In the genomic region with DNA sequence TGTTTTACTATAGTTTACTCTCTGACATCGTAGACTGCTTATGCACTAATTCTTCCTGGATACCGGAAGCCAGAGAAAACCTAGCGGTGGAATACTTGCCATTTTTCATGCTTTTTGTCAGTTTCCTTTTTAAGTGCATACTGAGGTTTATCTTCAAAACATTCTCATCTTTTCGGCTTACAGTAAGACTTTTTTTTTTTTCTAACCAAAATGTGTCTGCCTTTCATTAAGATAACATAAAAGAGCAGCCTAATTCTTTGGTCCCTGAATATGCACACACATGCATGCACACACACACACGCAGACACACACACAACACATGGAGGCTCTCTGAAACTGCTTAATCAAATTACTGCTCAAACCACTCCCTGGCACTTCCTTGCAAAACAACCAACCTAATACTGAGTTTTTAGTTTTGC, we compare ENCODE assay signal across 8 cellular contexts. TPM values are rescaled to one million over a fixed set of nuclear protein-coding genes. Genes with fewer than 3 reads are reported as not detected.
A peak's percentile ranks its signal among the peaks of the same experiment; 100 is the strongest.
DNase-seq lines count a peak whose midpoint lies in the region; ATAC-seq and TF ChIP-seq lines count a peak whose summit lies in the region.

No MANE protein-coding gene starts in this region.

- peaks cover 9 to 15% of the 10 kb centered on the region in 2 donors for H3K4me1 ChIP-seq in duodenal mucosa (ENCODE audit: control insufficient read depth in 1 of 2, insufficient read depth in 2 of 2, low read length in 2 of 2)
- H3K4me1 ChIP-seq in neural progenitor cell: peaks cover 8% of the 10 kb centered on the region

- H3K9me3 Mint-ChIP-seq in neural progenitor cell: peaks cover 3% of the 10 kb centered on the region

- peaks cover 10% of the 10 kb centered on the region for H3K36me3 Mint-ChIP-seq in neural progenitor cell

- DNase-seq in G401 (ENCODE audit: low spot score) (peak; percentile 4), NCI-H82 treated with DMSO at 0.1 percent for 48 hours (lab: John Stamatoyannopoulos, UW; ENCODE audit: unreplicated experiment) (peak; percentile 1), neural progenitor cell (ENCODE audit: low spot score) (no peak), activated gamma-delta T cell (lab: John Stamatoyannopoulos, UW) (no peak), DMS153 (lab: John Stamatoyannopoulos, UW) (no peak)

- in situ Hi-C loops in G401 (cut with HindIII; ENCODE audit: low sequenced_read_pairs): no loop called here

- no peak for TF ChIP-seq CTCF in neural progenitor cell (IDR thresholded peaks at IDR 0.05)

- peaks cover 23% of the 10 kb centered on the region for H3K4me1 Mint-ChIP-seq in neural progenitor cell

- H3K79me2 ChIP-seq in neural progenitor cell (ENCODE audit: low read depth): peaks cover 61% of the 10 kb centered on the region

- H3K27me3 ChIP-seq in duodenal mucosa (ENCODE audit: control insufficient read depth in 1 of 2, insufficient read depth in 2 of 2, low read length in 2 of 2) (no peaks in the 10 kb centered on the region), neural progenitor cell (no peaks in the 10 kb centered on the region)

- H3K9me3 ChIP-seq in duodenal mucosa (ENCODE audit: control insufficient read depth in 1 of 2, low read length in 2 of 2) (no peaks in the 10 kb centered on the region), neural progenitor cell (ENCODE audit: low read depth) (no peaks in the 10 kb centered on the region)

- H2AFZ ChIP-seq in neural progenitor cell (replicated peaks): no peak overlapping the region

- H3K27ac Mint-ChIP-seq in neural progenitor cell: peak overlapping the region; percentile 15

- peak overlapping the region; percentile 94 for H3K4me3 Mint-ChIP-seq in neural progenitor cell

- H3K4me3 ChIP-seq in duodenal mucosa (ENCODE audit: low read depth in 1 of 2, low read length in 2 of 2) (peak overlapping the region; percentile 66 to 74), neural progenitor cell (peak overlapping the region; percentile 97)

- no peaks in the 10 kb centered on the region for H3F3A ChIP-seq in neural progenitor cell (ENCODE audit: low read depth)

- no peak overlapping the region for H3K27ac ChIP-seq in duodenal mucosa (ENCODE audit: low read depth, low read length)
- H3K27ac ChIP-seq in neural progenitor cell: no peak overlapping the region

- no peak for ATAC-seq in HG02852 (IDR thresholded peaks at IDR 0.05; ENCODE audit: unreplicated experiment)
- no peak for ATAC-seq in HG03095 (IDR thresholded peaks at IDR 0.05; ENCODE audit: unreplicated experiment)

- peaks cover 40% of the 10 kb centered on the region for H4K20me1 ChIP-seq in neural progenitor cell (ENCODE audit: low read depth)

- H3K9ac ChIP-seq in duodenal mucosa (ENCODE audit: low read depth in 1 of 2, low read length in 2 of 2): peak overlapping the region; percentile 21 to 67
- H3K9ac ChIP-seq in neural progenitor cell: peak overlapping the region; percentile 89

- peak overlapping the region; percentile 97 for H3K4me2 ChIP-seq in neural progenitor cell

- no peaks in the 10 kb centered on the region for H3K36me3 ChIP-seq in duodenal mucosa (ENCODE audit: control insufficient read depth in 1 of 2, insufficient read depth in 2 of 2, low read length in 2 of 2)
- H3K36me3 ChIP-seq in neural progenitor cell: no peaks in the 10 kb centered on the region

- H3K27me3 Mint-ChIP-seq in neural progenitor cell (ENCODE audit: insufficient read depth, low read depth): peaks cover 2% of the 10 kb centered on the region

RNA-seq across cellular contexts. Expression of a gene that starts 1.3 kb away (rescaled TPM):
- 6.9 and 7.4 TPM in 2 replicates for total RNA-seq in G401 (2014; rRNA removed; shearing (Covaris generic))
- 28.3 and 29.7 TPM in 2 replicates for total RNA-seq in neural progenitor cell (ENCODE audit: low replicate concordance)

Comparison
In these comparisons a context has a peak if more than half of its experiments do, and no peak if none do; other contexts are left out.
1. DNase-seq: peak in G401 (single experiment) and NCI-H82 treated with DMSO at 0.1 percent for 48 hours (single experiment); none in neural progenitor cell (single experiment), activated gamma-delta T cell (single experiment) and DMS153 (single experiment).